1 cellular context compared by ENCODE assay signal in genomic region chr11:118168751-118169150, GRCh38.
TF ChIP-seq lines count a peak whose summit lies in the region.

No MANE protein-coding gene starts in this region.

TF ChIP-seq in H1, 55 proteins besides CTCF, POLR2A, EP300 and RAD21:
- TF ChIP-seq ASH2L (IDR thresholded peaks at IDR 0.05; ENCODE audit: low read length) (no peak), BACH1 (IDR thresholded peaks at IDR 0.05; ENCODE audit: low read length) (no peak), JUND (IDR thresholded peaks at IDR 0.05; ENCODE audit: low read length) (no peak), CBX8 (IDR thresholded peaks at IDR 0.05; ENCODE audit: borderline replicate concordance, low read depth, low read length) (no peak)
